Comparison of ENCODE assay signal across 9 cellular contexts in the genomic region with DNA sequence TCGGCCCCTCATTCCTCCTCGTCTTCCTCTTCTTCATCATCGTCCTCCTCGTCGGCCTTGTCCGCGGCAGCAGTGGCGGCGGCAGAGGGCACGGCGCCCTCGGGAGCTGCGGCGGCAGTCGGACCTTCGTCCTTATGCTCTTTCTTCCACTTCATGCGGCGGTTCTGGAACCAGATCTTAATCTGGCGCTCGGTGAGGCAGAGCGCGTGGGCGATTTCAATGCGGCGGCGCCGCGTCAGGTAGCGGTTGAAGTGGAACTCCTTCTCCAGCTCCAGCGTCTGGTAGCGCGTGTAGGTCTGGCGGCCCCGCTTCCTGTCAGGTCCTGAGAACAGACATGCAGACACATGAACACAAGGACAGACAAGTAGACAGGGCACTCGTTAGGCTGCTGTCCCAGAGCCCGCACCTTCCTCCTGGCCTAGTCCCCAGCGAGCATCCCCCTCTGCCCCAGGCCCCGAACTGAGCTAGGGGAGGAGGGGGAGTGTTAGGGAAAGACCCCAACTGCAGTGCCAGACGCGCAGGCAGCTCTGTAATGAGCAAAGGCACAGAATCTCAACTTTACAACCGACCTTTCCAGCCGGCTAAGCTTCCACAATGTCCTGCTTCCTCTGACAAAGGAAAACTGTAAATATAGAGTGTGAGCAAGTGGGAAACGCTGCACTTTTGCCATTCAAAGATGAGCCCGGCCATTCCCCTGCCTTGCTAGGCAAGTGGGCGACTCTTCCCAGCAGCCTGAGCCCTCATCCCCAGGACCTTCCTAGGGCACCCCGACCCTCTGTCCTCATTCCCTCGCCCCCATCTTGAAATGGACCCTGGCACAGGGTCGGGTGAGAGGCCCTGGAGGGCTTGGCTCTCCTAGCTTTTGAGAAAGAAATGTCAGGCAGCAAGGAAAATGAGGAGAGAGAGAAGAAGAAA. TPM values are rescaled to one million over a fixed set of nuclear protein-coding genes. Genes with fewer than 3 reads are reported as not detected.
DNase-seq lines count a peak whose midpoint lies in the region; ATAC-seq, FAIRE-seq and TF ChIP-seq lines count a peak whose summit lies in the region.
"Had no signal": no experiment of that assay in that cellular context is flagged by ENCODE, and none has a peak within 500 bp of the region (broad histone marks: within the 10 kb centered on the region; RNA-seq: fewer than 3 reads in every experiment).

No MANE protein-coding gene starts in this region.

- TF ChIP-seq CTCF in GM12865 (IDR thresholded peaks at IDR 0.05; ENCODE audit: insufficient read depth, low read depth, low read length, missing control alignments) (no peak), foreskin keratinocyte (conservative IDR thresholded peaks at IDR 0.05) (no peak)

- ATAC-seq in foreskin keratinocyte, result peak; percentile 3
- no peak for ATAC-seq in HG02763 (IDR thresholded peaks at IDR 0.05; ENCODE audit: unreplicated experiment)

- no peak for FAIRE-seq in urothelium cell line (lab: Jason Lieb, UNC)

- H3K27ac ChIP-seq in foreskin keratinocyte, result peak overlapping the region; percentile 63

- H3K4me3 ChIP-seq in GM12865 (ENCODE audit: low read depth, low read length), result no peak overlapping the region

- DNase-seq in GM12865 (ENCODE audit: low read depth), result peak; percentile 21
- peak; percentile 62 for DNase-seq in activated CD4-positive, alpha-beta T cell treated with anti-CD3 and anti-CD28 coated beads for 48 hours
- DNase-seq in foreskin keratinocyte, result peak; percentile 68 to 78
- peak; percentile 51 for DNase-seq in stimulated activated CD4-positive, alpha-beta T cell treated with anti-CD3 and anti-CD28 coated beads, Interleukin-4, amount 100 ng/mL, for 24 hours
- no peak for DNase-seq in NOMO-1 treated with dmso at 0.1 percent for 144 hours (lab: John Stamatoyannopoulos, UW; ENCODE audit: unreplicated experiment)
- DNase-seq in amygdala (lab: John Stamatoyannopoulos, UW), result no peak
- DNase-seq in urothelium cell line (ENCODE audit: low spot score), result no peak

- peaks cover 25% of the 10 kb centered on the region for H3K4me1 ChIP-seq in foreskin keratinocyte

- no peaks in the 10 kb centered on the region for H3K27me3 ChIP-seq in foreskin keratinocyte

RNA-seq across cellular contexts. Expression of a gene that starts 1.3 kb away (rescaled TPM):
- total RNA-seq in foreskin keratinocyte, result 13.1 and 13.3 TPM in 2 replicates
- polyA plus RNA-seq in foreskin keratinocyte, result 14.5 and 15.6 TPM in 2 replicates

RNA-seq across cellular contexts. Expression of a gene that starts 2.8 kb away (rescaled TPM):
- total RNA-seq in foreskin keratinocyte, result 1.2 and 2.1 TPM in 2 replicates
- polyA plus RNA-seq in foreskin keratinocyte, result 1.0 and 1.4 TPM in 2 replicates

RNA-seq across cellular contexts. Expression of a gene that starts 7.6 kb away (rescaled TPM):
- 2.6 and 3.4 TPM in 2 replicates for total RNA-seq in foreskin keratinocyte
- 0.31 and 0.40 TPM in 2 replicates for polyA plus RNA-seq in foreskin keratinocyte
- total RNA-seq: mononuclear cell had no signal

RNA-seq across cellular contexts. Expression of a gene that starts 10.2 kb away (rescaled TPM):
- total RNA-seq in foreskin keratinocyte, result 47.3 and 59.7 TPM in 2 replicates
- 34.9 and 51.1 TPM in 2 replicates for polyA plus RNA-seq in foreskin keratinocyte

RNA-seq across cellular contexts. Expression of a gene that starts 11.7 kb away (rescaled TPM):
- total RNA-seq in foreskin keratinocyte, result 3.8 and 4.3 TPM in 2 replicates
- 2.4 and 3.0 TPM in 2 replicates for polyA plus RNA-seq in foreskin keratinocyte

Comparison
In these comparisons a context has a peak if more than half of its experiments do, and no peak if none do; other contexts are left out.
1. DNase-seq: peak in GM12865 (single experiment), activated CD4-positive, alpha-beta T cell treated with anti-CD3 and anti-CD28 coated beads for 48 hours (single experiment), foreskin keratinocyte (2 of 2) and stimulated activated CD4-positive, alpha-beta T cell treated with anti-CD3 and anti-CD28 coated beads, Interleukin-4, amount 100 ng/mL, for 24 hours (single experiment); none in NOMO-1 treated with dmso at 0.1 percent for 144 hours (single experiment), amygdala (0 of 56) and urothelium cell line (single experiment).